Comparison of ENCODE assay signal across 2 cellular contexts in genomic region chr19:44415553-44415952, GRCh38. TPM values are rescaled to one million over a fixed set of nuclear protein-coding genes. Genes with fewer than 3 reads are reported as not detected.
"Had no signal": no experiment of that assay in that cellular context is flagged by ENCODE, and none has a peak within 500 bp of the region (broad histone marks: within the 10 kb centered on the region; RNA-seq: fewer than 3 reads in every experiment).

No MANE protein-coding gene starts in this region.

RNA-seq across cellular contexts. Expression of gene ZNF285, which starts 14.1 kb away (rescaled TPM):
- total RNA-seq: OCI-LY7 had no signal

RNA-seq across cellular contexts. Expression of gene ZNF229, which starts 32.7 kb away (rescaled TPM):
- total RNA-seq: OCI-LY7, SJCRH30 had no signal

RNA-seq across cellular contexts. Expression of gene ZNF112, which starts 59.1 kb away (rescaled TPM):
- total RNA-seq: OCI-LY7 had no signal
